Comparison of ENCODE assay signal across 1 cellular context in genomic region chrX:49268702-49269009, GRCh38.
TF ChIP-seq lines count a peak whose summit lies in the region.

No MANE protein-coding gene starts in this region.

TF ChIP-seq in HEK293, 187 proteins besides CTCF, POLR2A, EP300 and RAD21 (continued from another document):
- TF ChIP-seq PRDM2 (tag by site-specific recombination; IDR thresholded peaks at IDR 0.05; ENCODE audit: borderline replicate concordance) = no peak
- no peak for TF ChIP-seq ZBTB8A (tag by site-specific recombination; IDR thresholded peaks at IDR 0.05)
- TF ChIP-seq ZNF585B (tag by site-specific recombination; IDR thresholded peaks at IDR 0.05) = no peak
- no peak for TF ChIP-seq ZNF426 (tag by site-specific recombination; IDR thresholded peaks at IDR 0.05)
- no peak for TF ChIP-seq ZNF837 (tag by site-specific recombination; IDR thresholded peaks at IDR 0.05)
- no peak for TF ChIP-seq ZNF623 (tag by site-specific recombination; IDR thresholded peaks at IDR 0.05)
- TF ChIP-seq ZBTB7A (tag by site-specific recombination; IDR thresholded peaks at IDR 0.05; ENCODE audit: low read depth) = no peak
- TF ChIP-seq ZNF16 (tag by site-specific recombination; IDR thresholded peaks at IDR 0.05; ENCODE audit: low read depth) = peak; percentile 92
- TF ChIP-seq SCRT2 (tag by site-specific recombination; IDR thresholded peaks at IDR 0.05) = no peak
- TF ChIP-seq ZNF391 (tag by site-specific recombination; IDR thresholded peaks at IDR 0.05; ENCODE audit: borderline replicate concordance, low read depth) = peak; percentile 25; the same call in 1 of the 2 replicates
- TF ChIP-seq ZNF843 (tag by site-specific recombination; IDR thresholded peaks at IDR 0.05) = no peak
- TF ChIP-seq ZNF624 (tag by site-specific recombination; IDR thresholded peaks at IDR 0.05) = no peak
- no peak for TF ChIP-seq WT1 (tag by site-specific recombination; IDR thresholded peaks at IDR 0.05)
- no peak for TF ChIP-seq ZNF184 (tag by site-specific recombination; IDR thresholded peaks at IDR 0.05)
- TF ChIP-seq ZNF280C (tag by site-specific recombination; IDR thresholded peaks at IDR 0.05) = no peak
- TF ChIP-seq ZEB2 (tag by site-specific recombination; IDR thresholded peaks at IDR 0.05) = no peak
- no peak for TF ChIP-seq ZNF544 (tag by site-specific recombination; IDR thresholded peaks at IDR 0.05)
- TF ChIP-seq ZNF701 (tag by site-specific recombination; IDR thresholded peaks at IDR 0.05) = no peak
- peak; percentile 64 for TF ChIP-seq ZNF18 (tag by site-specific recombination; IDR thresholded peaks at IDR 0.05)
- TF ChIP-seq ZNF768 (tag by site-specific recombination; IDR thresholded peaks at IDR 0.05) = no peak
- TF ChIP-seq ZNF600 (tag by site-specific recombination; IDR thresholded peaks at IDR 0.05) = no peak
- no peak for TF ChIP-seq ZNF223 (tag by site-specific recombination; IDR thresholded peaks at IDR 0.05)
- peak; percentile 16; the same call in 1 of the 2 replicates for TF ChIP-seq ZFP37 (tag by site-specific recombination; IDR thresholded peaks at IDR 0.05)
